Comparison of ENCODE assay signal across 8 cellular contexts in the genomic region with DNA sequence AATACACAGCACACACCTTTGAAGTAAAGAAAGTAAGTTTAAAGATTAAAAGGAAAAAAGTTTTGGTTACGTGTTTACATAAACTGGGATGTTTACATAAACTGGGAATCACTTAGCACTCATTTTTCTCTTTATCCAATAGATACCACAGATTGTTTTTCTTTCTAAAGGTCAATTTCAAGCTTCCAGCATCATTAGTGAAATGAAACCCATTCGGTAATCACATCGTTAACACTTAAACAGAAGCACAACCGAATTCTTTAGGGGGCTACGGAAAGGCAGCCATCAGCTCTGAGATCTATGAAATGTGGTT. TPM values are rescaled to one million over a fixed set of nuclear protein-coding genes. Genes with fewer than 3 reads are reported as not detected.
DNase-seq lines count a peak whose midpoint lies in the region; ATAC-seq, FAIRE-seq and TF ChIP-seq lines count a peak whose summit lies in the region.

No MANE protein-coding gene starts in this region.

- intact Hi-C loops in left ventricle myocardium inferior (cut with micrococcal nuclease) (no loop called here), Right ventricle myocardium superior (cut with DNase I) (no loop called here), upper lobe of right lung (cut with DNase I) (no loop called here)

- peak overlapping the region; percentile 61 for H3K9ac ChIP-seq in mucosa of stomach (ENCODE audit: low read length)

- H3K4me1 ChIP-seq in left ventricle myocardium inferior (peaks cover 12% of the 10 kb centered on the region), mucosa of stomach (ENCODE audit: control insufficient read depth, insufficient read depth, low read length) (peaks cover 4% of the 10 kb centered on the region), upper lobe of right lung (peaks cover 2% of the 10 kb centered on the region), small intestine (ENCODE audit: control insufficient read depth in 2 of 2, insufficient read depth in 1 of 2, low read depth in 1 of 2, low read length in 1 of 2) (no peaks in the 10 kb centered on the region)

- peak overlapping the region; percentile 97 for H3K4me3 Mint-ChIP-seq in chondrocyte (ENCODE audit: unreplicated experiment)

- peak overlapping the region; percentile 75 for H3K4me3 ChIP-seq in left ventricle myocardium inferior
- peak overlapping the region; percentile 56 for H3K4me3 ChIP-seq in mucosa of stomach (ENCODE audit: low read length)
- peak overlapping the region; percentile 57 for H3K4me3 ChIP-seq in upper lobe of right lung
- no peak overlapping the region for H3K4me3 ChIP-seq in small intestine (ENCODE audit: low read depth in 1 of 2, low read length in 2 of 2)

- H3K9me3 ChIP-seq in left ventricle myocardium inferior (replicated peaks) (no peaks in the 10 kb centered on the region), mucosa of stomach (ENCODE audit: control insufficient read depth, low read length) (no peaks in the 10 kb centered on the region), upper lobe of right lung (no peaks in the 10 kb centered on the region), small intestine (ENCODE audit: control insufficient read depth, low read depth) (no peaks in the 10 kb centered on the region)

- H3K27ac Mint-ChIP-seq in chondrocyte (ENCODE audit: unreplicated experiment), result peak overlapping the region; percentile 86

- FAIRE-seq in GM12891 (lab: Jason Lieb, UNC) (no peak), small intestine (lab: Jason Lieb, UNC) (no peak)

- H3K27ac ChIP-seq in left ventricle myocardium inferior (replicated peaks), result no peak overlapping the region
- H3K27ac ChIP-seq in upper lobe of right lung, result peak overlapping the region; percentile 8
- H3K27ac ChIP-seq in small intestine (ENCODE audit: low read depth in 1 of 2, low read length in 1 of 2), result no peak overlapping the region

- ATAC-seq in Right ventricle myocardium superior (ENCODE audit: poor library complexity) (no peak), upper lobe of right lung (no peak)

- TF ChIP-seq POLR2A in GM12891 (IDR thresholded peaks at IDR 0.05; ENCODE audit: low read depth, low read length), result no peak

- H3K36me3 ChIP-seq in left ventricle myocardium inferior (no peaks in the 10 kb centered on the region), mucosa of stomach (ENCODE audit: control insufficient read depth, insufficient read depth, low read length) (no peaks in the 10 kb centered on the region), upper lobe of right lung (no peaks in the 10 kb centered on the region), small intestine (ENCODE audit: control insufficient read depth in 2 of 2, insufficient read depth in 2 of 2, low read length in 2 of 2) (no peaks in the 10 kb centered on the region)

- DNase-seq in left ventricle myocardium inferior (no peak), Right ventricle myocardium superior (no peak), chondrocyte (ENCODE audit: low spot score) (no peak), upper lobe of right lung (no peak), GM12891 (ENCODE audit: insufficient read length, low spot score) (no peak), small intestine (no peak)
- DNase-seq in activated effector memory CD4-positive, alpha-beta T cell treated with anti-CD3 and anti-CD28 coated beads, Interleukin-2, amount 50 U/mL, for 16 hours, result no peak

- no peaks in the 10 kb centered on the region for H3K27me3 Mint-ChIP-seq in chondrocyte (ENCODE audit: low read depth)

- WGBS in small intestine, 3 donors, result 10 to 16% (median 11%) methylated on average over 5 of the region's 5 CpGs

- peaks cover 55% of the 10 kb centered on the region for H3K27me3 ChIP-seq in left ventricle myocardium inferior (ENCODE audit: low read depth)
- H3K27me3 ChIP-seq in mucosa of stomach (ENCODE audit: control insufficient read depth, insufficient read depth, low read length), result peaks cover 25% of the 10 kb centered on the region
- peaks cover 5% of the 10 kb centered on the region for H3K27me3 ChIP-seq in upper lobe of right lung
- no peaks in the 10 kb centered on the region for H3K27me3 ChIP-seq in small intestine (ENCODE audit: control insufficient read depth in 2 of 2, insufficient read depth in 2 of 2, low read length in 2 of 2)

- no peaks in the 10 kb centered on the region for H3K36me3 Mint-ChIP-seq in chondrocyte (ENCODE audit: low read depth)

- H3K9me3 Mint-ChIP-seq in chondrocyte (ENCODE audit: low read depth), result peaks cover 3% of the 10 kb centered on the region

- peaks cover 20% of the 10 kb centered on the region for H3K4me1 Mint-ChIP-seq in chondrocyte (ENCODE audit: low read depth)

- TF ChIP-seq CTCF in left ventricle myocardium inferior (IDR thresholded peaks at IDR 0.05; ENCODE audit: borderline replicate concordance) (no peak), chondrocyte (IDR thresholded peaks at IDR 0.05) (no peak), upper lobe of right lung (IDR thresholded peaks at IDR 0.05) (no peak)

TF ChIP-seq in GM12891, 5 proteins besides CTCF, POLR2A, EP300 and RAD21:
- TF ChIP-seq PAX5 (IDR thresholded peaks at IDR 0.05; ENCODE audit: insufficient read depth, low read length, severe bottlenecking) (no peak), POU2F2 (IDR thresholded peaks at IDR 0.05; ENCODE audit: low read depth, low read length) (no peak), SPI1 (IDR thresholded peaks at IDR 0.05; ENCODE audit: low read depth, low read length) (no peak), POLR2AphosphoS5 (IDR thresholded peaks at IDR 0.05; ENCODE audit: low read depth, low read length) (no peak)

RNA-seq across cellular contexts. Expression of a gene that starts 1.1 kb away (rescaled TPM):
- 0.58 TPM for total RNA-seq in left ventricle myocardium inferior
- not detected for total RNA-seq in Right ventricle myocardium superior
- 1.0 to 3.8 TPM (median 1.1 TPM) in 3 replicates for total RNA-seq in chondrocyte
- total RNA-seq in upper lobe of right lung, result 0.64 TPM
- polyA plus RNA-seq in GM12891 (2012; ENCODE audit: low read depth, missing spikeins), result not detected
- polyA plus RNA-seq in small intestine, result under 1 TPM in 1 of 3 donors, not detected in 2; 0.04 TPM

Comparison
In these comparisons a context has a peak if more than half of its experiments do, and no peak if none do; other contexts are left out.
1. H3K4me3 ChIP-seq: peak in left ventricle myocardium inferior (single experiment), mucosa of stomach (single experiment) and upper lobe of right lung (single experiment); none in small intestine (0 of 2).